In genomic region chr15:85584791-85585360, GRCh38 we compare ENCODE assay signal across 11 cellular contexts.
A peak's percentile ranks its signal among the peaks of the same experiment; 100 is the strongest.
DNase-seq lines count a peak whose midpoint lies in the region; ATAC-seq and TF ChIP-seq lines count a peak whose summit lies in the region.
"Had no signal": no experiment of that assay in that cellular context is flagged by ENCODE, and none has a peak within 500 bp of the region (broad histone marks: within the 10 kb centered on the region; RNA-seq: fewer than 3 reads in every experiment).

No MANE protein-coding gene starts in this region.

- H3K36me3 Mint-ChIP-seq in activated CD4-positive, alpha-beta memory T cell treated with anti-CD3 and anti-CD28 coated beads for 36 hours, result peaks cover 68% of the 10 kb centered on the region

- no peaks in the 10 kb centered on the region for H3K9me3 Mint-ChIP-seq in activated CD4-positive, alpha-beta memory T cell treated with anti-CD3 and anti-CD28 coated beads for 36 hours

- ATAC-seq in left cardiac atrium, result no peak
- ATAC-seq in lung (ENCODE audit: insufficient read depth, low FRiP score), result no peak
- no peak for ATAC-seq in upper lobe of right lung

- TF ChIP-seq CTCF in left ventricle myocardium inferior (IDR thresholded peaks at IDR 0.05; ENCODE audit: borderline replicate concordance) (no peak), lung (IDR thresholded peaks at IDR 0.05; ENCODE audit: control extremely low read depth, extremely low read depth) (no peak), upper lobe of right lung (IDR thresholded peaks at IDR 0.05) (no peak)

- WGBS in lung, 2 donors, result 29 to 39% methylated on average over 5 of the region's 5 CpGs

- H3K27me3 ChIP-seq in left ventricle myocardium inferior (ENCODE audit: low read depth) (no peaks in the 10 kb centered on the region), lung (ENCODE audit: control insufficient read depth, insufficient read depth) (no peaks in the 10 kb centered on the region), upper lobe of right lung (no peaks in the 10 kb centered on the region)
- H3K27me3 ChIP-seq: colonic mucosa, testis had no signal

- H3K27ac Mint-ChIP-seq in activated CD4-positive, alpha-beta memory T cell treated with anti-CD3 and anti-CD28 coated beads for 36 hours, result peak overlapping the region; percentile 93

- peaks cover 38% of the 10 kb centered on the region for H3K36me3 ChIP-seq in left ventricle myocardium inferior
- H3K36me3 ChIP-seq in lung (ENCODE audit: control insufficient read depth in 2 of 2, insufficient read depth in 2 of 2, low read length in 2 of 2), result peaks cover 0 to 17% of the 10 kb centered on the region in 2 donors
- peaks cover 50% of the 10 kb centered on the region for H3K36me3 ChIP-seq in upper lobe of right lung
- H3K36me3 ChIP-seq: colonic mucosa had no signal

- peak overlapping the region; percentile 93 for H3K27ac ChIP-seq in left ventricle myocardium inferior (replicated peaks)
- H3K27ac ChIP-seq in lung (ENCODE audit: low read depth in 1 of 2, low read length in 1 of 2), result peak overlapping the region; percentile 66 to 78
- peak overlapping the region; percentile 91 for H3K27ac ChIP-seq in upper lobe of right lung

- CTCF ChIA-PET in activated CD4-positive, alpha-beta memory T cell treated with anti-CD3 and anti-CD28 coated beads for 36 hours (lab: Charles Lee), result interaction anchor here (1.1 to 1.9 kb wide), 6 partner anchors 26 to 288 kb away, joined by 3 to 6 read pairs (median 5); no protein-coding TSS in a partner anchor

- peaks cover 84% of the 10 kb centered on the region for H3K4me1 Mint-ChIP-seq in activated CD4-positive, alpha-beta memory T cell treated with anti-CD3 and anti-CD28 coated beads for 36 hours (ENCODE audit: low read depth)

- no peaks in the 10 kb centered on the region for H3K27me3 Mint-ChIP-seq in activated CD4-positive, alpha-beta memory T cell treated with anti-CD3 and anti-CD28 coated beads for 36 hours

- DNase-seq in left ventricle myocardium inferior (no peak), left cardiac atrium (no peak), lung (ENCODE audit: low spot score) (no peak), upper lobe of right lung (no peak), NCI-H2227 treated with DMSO at 0.1 percent for 48 hours (lab: John Stamatoyannopoulos, UW) (no peak), DMS79 treated with DMSO at 0.1 percent for 48 hours (lab: John Stamatoyannopoulos, UW) (no peak), NCI-H1694 (lab: John Stamatoyannopoulos, UW) (no peak)
- no peak for DNase-seq in activated CD4-positive, alpha-beta memory T cell treated with anti-CD3 and anti-CD28 coated beads for 36 hours
- DNase-seq: NCI-H1105, testis had no signal

- peaks cover 98% of the 10 kb centered on the region for H3K4me1 ChIP-seq in left ventricle myocardium inferior
- peaks cover 19 to 46% of the 10 kb centered on the region in 2 donors for H3K4me1 ChIP-seq in lung (ENCODE audit: control insufficient read depth in 2 of 2, insufficient read depth in 2 of 2, low read length in 2 of 2)
- H3K4me1 ChIP-seq in upper lobe of right lung, result peaks cover 85% of the 10 kb centered on the region

- intact Hi-C loops in left ventricle myocardium inferior (cut with micrococcal nuclease), result loop anchor here (10.0 kb wide), 1 partner anchor 90 kb away; no protein-coding TSS in a partner anchor
- intact Hi-C loops in left cardiac atrium (cut with DNase I), result no loop called here
- intact Hi-C loops in activated CD4-positive, alpha-beta memory T cell treated with anti-CD3 and anti-CD28 coated beads for 36 hours (cut with micrococcal nuclease), result loop anchor here (1.0 to 5.0 kb wide), 5 partner anchors 34 to 848 kb away; no protein-coding TSS in a partner anchor
- intact Hi-C loops in upper lobe of right lung (cut with DNase I), result no loop called here

- peak overlapping the region; percentile 66 for H3K4me3 ChIP-seq in left ventricle myocardium inferior
- H3K4me3 ChIP-seq in lung, result no peak overlapping the region
- H3K4me3 ChIP-seq in upper lobe of right lung, result peak overlapping the region; percentile 56
- H3K4me3 ChIP-seq: colonic mucosa, testis had no signal

- H3K4me3 Mint-ChIP-seq in activated CD4-positive, alpha-beta memory T cell treated with anti-CD3 and anti-CD28 coated beads for 36 hours, result peak overlapping the region; percentile 86

- no peaks in the 10 kb centered on the region for H3K9me3 ChIP-seq in left ventricle myocardium inferior (replicated peaks)
- H3K9me3 ChIP-seq in lung (ENCODE audit: control insufficient read depth in 2 of 2, insufficient read depth in 1 of 2, low read length in 1 of 2), result no peaks in the 10 kb centered on the region
- H3K9me3 ChIP-seq in upper lobe of right lung, result no peaks in the 10 kb centered on the region
- H3K9me3 ChIP-seq: colonic mucosa, testis had no signal

- POLR2A ChIA-PET in activated CD4-positive, alpha-beta memory T cell treated with anti-CD3 and anti-CD28 coated beads for 36 hours (lab: Charles Lee), result interaction anchor here (0.8 to 1.9 kb wide), 4 partner anchors 22 to 122 kb away, joined by 3 to 8 read pairs (median 4); no protein-coding TSS in a partner anchor

Comparison
In these comparisons a context has a peak if more than half of its experiments do, and no peak if none do; other contexts are left out.
1. intact Hi-C loops: an anchor here in left ventricle myocardium inferior (10.0 kb wide) and activated CD4-positive, alpha-beta memory T cell treated with anti-CD3 and anti-CD28 coated beads for 36 hours (1.0 to 5.0 kb wide); none called in left cardiac atrium and upper lobe of right lung.